In the genomic region with DNA sequence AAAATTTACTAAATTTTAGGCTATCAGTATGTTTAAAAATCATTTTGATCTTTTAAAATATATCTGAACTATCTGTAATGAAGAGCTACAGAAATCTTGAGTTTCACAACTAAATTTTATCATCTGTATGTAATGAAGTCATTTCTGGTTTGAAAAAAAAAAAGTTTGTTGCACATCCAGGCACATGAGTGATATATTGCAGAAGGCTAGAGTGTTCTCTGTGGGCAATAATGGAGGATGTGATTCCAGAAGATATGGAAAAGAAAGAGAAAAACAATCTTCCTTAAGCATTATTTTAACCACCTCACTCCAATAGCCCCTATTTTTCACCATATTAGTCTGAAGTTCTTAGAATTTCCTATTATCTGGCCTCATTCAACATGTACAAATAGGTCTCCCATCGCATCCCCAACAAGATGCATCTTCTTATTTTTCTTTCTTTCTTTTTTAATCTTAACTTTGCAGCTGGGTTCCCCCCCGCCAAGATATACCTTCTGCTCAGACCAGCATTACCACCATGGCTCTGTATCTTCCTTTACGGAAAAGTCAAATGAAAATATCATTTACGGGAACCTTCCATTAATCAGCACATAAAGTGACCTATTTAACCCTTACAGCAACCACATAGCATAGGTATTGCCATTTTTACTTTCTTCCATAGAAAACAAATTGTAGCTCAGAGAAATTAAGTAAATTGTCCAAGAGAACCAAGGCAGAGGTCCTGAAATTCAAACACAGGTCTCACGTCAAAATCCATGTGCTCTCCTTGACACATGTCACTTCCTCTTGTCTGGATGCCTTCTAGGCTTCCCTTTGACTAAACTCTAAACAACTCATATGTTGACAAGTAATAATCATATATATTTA, we compare ENCODE assay signal across 16 cellular contexts.
"Had no signal": no experiment of that assay in that cellular context is flagged by ENCODE, and none has a peak within 500 bp of the region (broad histone marks: within the 10 kb centered on the region; RNA-seq: fewer than 3 reads in every experiment).

No MANE protein-coding gene starts in this region.

- H3K27me3 ChIP-seq: breast epithelium, hepatocyte, neural progenitor cell, pancreas had no signal

- H3K4me1 ChIP-seq: breast epithelium, neural progenitor cell had no signal

- H3K9me3 ChIP-seq: breast epithelium, lower lobe of right lung, pancreas had no signal

- H2AFZ ChIP-seq: hepatocyte, neural progenitor cell had no signal

- H3K27ac ChIP-seq: lower lobe of right lung, neural progenitor cell, pancreas had no signal

- FAIRE-seq: endometrium, kidney, pancreas had no signal

- H3K4me2 ChIP-seq: hepatocyte, neural progenitor cell had no signal

- DNase-seq: activated CD4-positive, alpha-beta T cell treated with anti-CD3 and anti-CD28 coated beads for 1 hour; activated CD4-positive, alpha-beta T cell treated with anti-CD3 and anti-CD28 coated beads, Interleukin-2, amount 50 U/mL, for 48 hours; activated gamma-delta T cell; activated naive CD8-positive, alpha-beta T cell treated with anti-CD3 and anti-CD28 coated beads for 36 hours; activated T-cell treated with anti-CD3 and anti-CD28 coated beads, Interleukin-2, amount 50 U/mL, for 4 hours; aorta; kidney; lower lobe of right lung; pancreas; T-helper 2 cell; trophoblast cell had no signal

- H3K4me3 ChIP-seq: breast epithelium, hepatocyte, neural progenitor cell, pancreas, skin epidermis had no signal

- H3K79me2 ChIP-seq: hepatocyte had no signal

- ATAC-seq: activated T-cell treated with anti-CD3 and anti-CD28 coated beads, Interleukin-2, amount 50 U/mL, for 4 hours; lower lobe of right lung; pancreas had no signal

- H3K36me3 ChIP-seq: breast epithelium, lower lobe of right lung, neural progenitor cell, pancreas had no signal

- H3K9ac ChIP-seq: neural progenitor cell had no signal
